8 cellular contexts compared by ENCODE assay signal in genomic region chr7:50450691-50451051, GRCh38. TPM values are rescaled to one million over a fixed set of nuclear protein-coding genes. Genes with fewer than 3 reads are reported as not detected.
DNase-seq lines count a peak whose midpoint lies in the region; ATAC-seq, FAIRE-seq and TF ChIP-seq lines count a peak whose summit lies in the region.

No MANE protein-coding gene starts in this region.

- POLR2A ChIA-PET in K562 (lab: Yijun Ruan, JAX), result interaction anchor here (1.2 to 1.4 kb wide), 2 partner anchors 13 to 84 kb away, joined by 5 read pairs; no protein-coding TSS in a partner anchor
- POLR2A ChIA-PET in HepG2 (lab: Yijun Ruan, JAX), result interaction anchor here (1.4 kb wide), 1 partner anchor 15 kb away, joined by 4 read pairs; no protein-coding TSS in a partner anchor

- H3K4me1 ChIP-seq in NT2/D1 (ENCODE audit: insufficient read depth, insufficient read length), result no peaks in the 10 kb centered on the region
- peaks cover 3 to 12% of the 10 kb centered on the region in 2 experiments; a peak in 4 of 5 replicates for H3K4me1 ChIP-seq in K562 (replicated peaks in 1 of 2; ENCODE audit: control insufficient read depth in 2 of 2, insufficient read depth in 2 of 2, low read length in 2 of 2)
- H3K4me1 ChIP-seq in HepG2 (ENCODE audit: insufficient read depth, low read length), result peaks cover 38% of the 10 kb centered on the region
- peaks cover 14% of the 10 kb centered on the region for H3K4me1 ChIP-seq in stomach smooth muscle (ENCODE audit: control insufficient read depth, insufficient read depth, low read length)

- H3K79me2 ChIP-seq in K562 (ENCODE audit: control insufficient read depth, insufficient read depth, low read length) (peaks cover 25% of the 10 kb centered on the region), HepG2 (ENCODE audit: insufficient read depth, low read length) (peaks cover 8% of the 10 kb centered on the region)

- TF ChIP-seq CTCF in AG10803 (conservative IDR thresholded peaks at IDR 0.05; ENCODE audit: low read length), result no peak
- no peak for TF ChIP-seq CTCF in K562 (IDR thresholded peaks at IDR 0.05 in 2 of 3, conservative IDR thresholded peaks at IDR 0.05 in 1 of 3; ENCODE audit: insufficient read depth in 2 of 3, low read depth in 1 of 3, low read length in 3 of 3)
- TF ChIP-seq CTCF in HepG2 (CRISPR knock-in tag; IDR thresholded peaks at IDR 0.05), result no peak

- TF ChIP-seq EP300 in K562 (IDR thresholded peaks at IDR 0.05; ENCODE audit: low read length), result no peak
- TF ChIP-seq EP300 in HepG2 (IDR thresholded peaks at IDR 0.05; ENCODE audit: low read depth in 2 of 2, low read length in 2 of 2), result no peak
- TF ChIP-seq EP300 in HepG2 (CRISPR knock-in tag; IDR thresholded peaks at IDR 0.05; ENCODE audit: borderline replicate concordance), result no peak

- intact Hi-C loops in K562 (cut with micrococcal nuclease), result no loop called here
- intact Hi-C loops in HepG2 (cut with micrococcal nuclease; ENCODE audit: unreplicated experiment), result no loop called here

- H4K20me1 ChIP-seq in K562 (replicated peaks; ENCODE audit: control insufficient read depth, insufficient read depth, low read length), result no peaks in the 10 kb centered on the region
- H4K20me1 ChIP-seq in HepG2 (ENCODE audit: insufficient read depth, low read length), result no peaks in the 10 kb centered on the region

- WGBS in K562 (ENCODE audit: insufficient coverage, low coverage, missing lambda C conversion rate), result 93% methylated on average over 22 of the region's 24 CpGs
- WGBS in HepG2 (ENCODE audit: low lambda C conversion rate), result 97% methylated on average over 24 of the region's 24 CpGs

- TF ChIP-seq POLR2A in K562 (conservative IDR thresholded peaks at IDR 0.05) (no peak), HepG2 (IDR thresholded peaks at IDR 0.05; ENCODE audit: insufficient read depth in 1 of 2, low read depth in 2 of 2, low read length in 2 of 2) (no peak)

- no peaks in the 10 kb centered on the region for H3K9me1 ChIP-seq in K562 (ENCODE audit: control insufficient read depth, insufficient read depth, low read length)

- TF ChIP-seq RAD21 in K562 (CRISPR knock-in tag; conservative IDR thresholded peaks at IDR 0.05 in 1 of 2, IDR thresholded peaks at IDR 0.05 in 1 of 2) (no peak), HepG2 (CRISPR knock-in tag; IDR thresholded peaks at IDR 0.05) (no peak)

- peaks cover 14% of the 10 kb centered on the region for H3K36me3 ChIP-seq in NT2/D1 (ENCODE audit: insufficient read depth, insufficient read length, low read length)
- H3K36me3 ChIP-seq in K562 (ENCODE audit: control insufficient read depth, insufficient read depth, low read length), result peaks cover 21% of the 10 kb centered on the region
- H3K36me3 ChIP-seq in HepG2 (replicated peaks in 1 of 2; ENCODE audit: control insufficient read depth in 1 of 2, insufficient read depth in 2 of 2, low read length in 2 of 2), result peaks cover 2 to 4% of the 10 kb centered on the region in 2 experiments; a peak in 2 of 5 replicates
- H3K36me3 ChIP-seq in stomach smooth muscle (ENCODE audit: control insufficient read depth in 2 of 2, insufficient read depth in 2 of 2, low read length in 2 of 2), result peaks cover 7 to 13% of the 10 kb centered on the region in 2 donors

- H3K27me3 ChIP-seq in NT2/D1 (ENCODE audit: insufficient read depth, insufficient read length), result no peaks in the 10 kb centered on the region
- H3K27me3 ChIP-seq in K562 (ENCODE audit: control insufficient read depth in 2 of 2, insufficient read depth in 2 of 2, low read length in 2 of 2), result peaks cover 6% of the 10 kb centered on the region in 2 experiments; a peak in 4 of 5 replicates
- no peaks in the 10 kb centered on the region for H3K27me3 ChIP-seq in HepG2 (ENCODE audit: control insufficient read depth in 1 of 2, insufficient read depth in 2 of 2, low read length in 2 of 2)
- H3K27me3 ChIP-seq in stomach smooth muscle (ENCODE audit: control insufficient read depth in 1 of 2, insufficient read depth in 2 of 2, low read length in 2 of 2), result no peaks in the 10 kb centered on the region

- H3K9ac ChIP-seq in NT2/D1 (ENCODE audit: insufficient read length, low read depth) (peak overlapping the region; percentile 81), K562 (ENCODE audit: insufficient read depth in 1 of 2, low read depth in 2 of 2, low read length in 2 of 2) (peak overlapping the region; percentile 76 to 96; a peak in 2 of 4 replicates), HepG2 (ENCODE audit: insufficient read depth, low read depth, low read length) (peak overlapping the region; percentile 70), stomach smooth muscle (ENCODE audit: low read length in 2 of 2) (peak overlapping the region; percentile 66 to 71)

- H3K4me2 ChIP-seq in K562 (ENCODE audit: insufficient read depth, low read length), result peak overlapping the region; percentile 87
- H3K4me2 ChIP-seq in HepG2 (ENCODE audit: low read depth, low read length), result peak overlapping the region; percentile 75

- in situ Hi-C loops in K562 (cut with MboI), result loop anchor here (10.0 kb wide), 1 partner anchor 694 kb away; no protein-coding TSS in a partner anchor
- in situ Hi-C loops in HepG2 (cut with HindIII; ENCODE audit: extremely low pct_ligation_motif_present, low pct_unique_long_range_greater_than_20kb), result loop anchor here (25.0 kb wide), 1 partner anchor 687 kb away; no protein-coding TSS in a partner anchor

- no peak for FAIRE-seq in K562 (lab: Jason Lieb, UNC)
- FAIRE-seq in HepG2 (lab: Jason Lieb, UNC), result no peak

- no TSS peak for BruUV-seq in K562 (replicated peaks; lab: Mats Ljungman, UMichigan)
- BruUV-seq in HepG2 (replicated peaks; lab: Mats Ljungman, UMichigan), result no TSS peak

- no peaks in the 10 kb centered on the region for H3K9me3 ChIP-seq in NT2/D1 (ENCODE audit: insufficient read depth, low read length)
- no peaks in the 10 kb centered on the region for H3K9me3 ChIP-seq in K562 (replicated peaks; ENCODE audit: control insufficient read depth, insufficient read depth, low read depth, low read length)
- H3K9me3 ChIP-seq in HepG2 (ENCODE audit: low read length), result no peaks in the 10 kb centered on the region
- H3K9me3 ChIP-seq in stomach smooth muscle (ENCODE audit: control insufficient read depth in 2 of 2, low read length in 2 of 2), result no peaks in the 10 kb centered on the region

- CTCF ChIA-PET in K562 (lab: Yijun Ruan, JAX; ENCODE audit: low intra/inter-chr PET ratio), result no interaction called here
- CTCF ChIA-PET in HepG2 (lab: Yijun Ruan, JAX; ENCODE audit: low intra/inter-chr PET ratio, low total read pairs), result no interaction called here

- 0 out of 3 replicates have a peak overlapping the region, but pooled peaks have one; percentile 75 for H3K27ac ChIP-seq in K562 (ENCODE audit: extremely low read depth, low read depth, low read length)
- no peak overlapping the region for H3K27ac ChIP-seq in HepG2 (ENCODE audit: extremely low read length, insufficient read depth, low read length)
- H3K27ac ChIP-seq in stomach smooth muscle (ENCODE audit: low read length), result peak overlapping the region; percentile 18

- peak overlapping the region; percentile 85 for H3K4me3 ChIP-seq in AG10803 (ENCODE audit: low read length)
- peak overlapping the region; percentile 64 for H3K4me3 ChIP-seq in NT2/D1 (ENCODE audit: insufficient read length, low read depth)
- H3K4me3 ChIP-seq in K562, result peak overlapping the region; percentile 73
- peak overlapping the region in 2 of 3 experiments; percentile 90 to 96; a peak in 3 of 6 replicates for H3K4me3 ChIP-seq in HepG2 (replicated peaks in 1 of 3; ENCODE audit: insufficient read depth in 1 of 3, low read depth in 2 of 3, low read length in 3 of 3)
- H3K4me3 ChIP-seq in stomach smooth muscle (ENCODE audit: low read length in 2 of 2), result peak overlapping the region; percentile 51 to 87

- H2AFZ ChIP-seq in K562 (ENCODE audit: low read depth, low read length) (peak overlapping the region; percentile 95), HepG2 (ENCODE audit: low read length) (no peak overlapping the region)

- ATAC-seq in GM21447 (IDR thresholded peaks at IDR 0.05; ENCODE audit: unreplicated experiment) (peak; percentile 1), K562 (no peak), HepG2 (no peak)

- DNase-seq in AG10803 (ENCODE audit: low read depth) (no peak), NT2/D1 (ENCODE audit: low read depth, low spot score) (no peak), K562 (ENCODE audit: extremely low read depth in 1 of 4, low spot score in 3 of 4) (no peak), HepG2 (ENCODE audit: low spot score) (no peak), midbrain (lab: John Stamatoyannopoulos, UW) (no peak), GM19238 (ENCODE audit: insufficient read length, low spot score) (no peak)

RNA-seq across cellular contexts. Expression of gene FIGNL1, which starts 0.5 kb away (rescaled TPM):
- 11.5 and 48.7 TPM in 2 replicates for total RNA-seq in K562 (2011; cell fraction: chromatin; rRNA removed; ENCODE audit: low replicate concordance)
- total RNA-seq in K562 (2011; cell fraction: nucleolus; rRNA removed), result 9.8 and 12.1 TPM in 2 replicates
- 19.5 TPM in 2 replicates for total RNA-seq in K562 (2011; cell fraction: nucleoplasm; rRNA removed)
- total RNA-seq in K562 (2014; rRNA removed) (21.6 and 24.1 TPM in 2 replicates), K562 (2014; rRNA removed; fragmentation: Illumina TruSeq; extraction: Trizol) (42.4 and 48.3 TPM in 2 replicates), K562 (2015; rRNA removed; fragmentation: Illumina TruSeq; extraction: Trizol) (42.4 and 46.7 TPM in 2 replicates), K562 (2021) (25.8 and 28.3 TPM in 2 replicates), HepG2 (2016; rRNA removed; fragmentation: Illumina TruSeq; extraction: Trizol) (20.9 and 28.0 TPM in 2 replicates)
- polyA plus RNA-seq in K562 (2011; rRNA removed) (37.6 and 48.3 TPM in 2 replicates), K562 (2014; fragmentation: Illumina TruSeq; extraction: Trizol) (28.5 and 30.7 TPM in 2 replicates), K562 (2014; fragmentation: Nextera tagmentation; extraction: Ambion mirVana) (10 to 100 TPM; 15.5 to 22.7 TPM), K562 (2014; rRNA removed) (27.6 and 29.4 TPM in 2 replicates), HepG2 (2011; rRNA removed) (4.0 and 6.3 TPM in 2 replicates)
- 16.0 and 25.1 TPM in 2 replicates for polyA plus RNA-seq in K562 (2011; cell fraction: cytosol; rRNA removed)
- 28.2 and 31.2 TPM in 2 replicates for polyA plus RNA-seq in K562 (2011; cell fraction: nucleus; rRNA removed)
- polyA plus RNA-seq in K562 (2012), result 21.0 and 22.9 TPM in 2 replicates
- 48.9 and 55.0 TPM in 2 replicates for polyA minus RNA-seq in K562 (2011; rRNA and poly(A)+ RNA removed)
- 14.7 and 21.5 TPM in 2 replicates for polyA minus RNA-seq in K562 (2011; cell fraction: cytosol; rRNA and poly(A)+ RNA removed)
- 18.3 and 29.4 TPM in 2 replicates for polyA minus RNA-seq in K562 (2011; cell fraction: nucleus; rRNA and poly(A)+ RNA removed)
- 2.0 and 2.4 TPM in 2 replicates for total RNA-seq in HepG2 (2016; cell fraction: cytosol; rRNA removed; fragmentation: Illumina TruSeq; extraction: Trizol; ENCODE audit: low read depth)
- 17.5 and 28.7 TPM in 2 replicates for total RNA-seq in HepG2 (2016; cell fraction: insoluble cytoplasmic fraction; rRNA removed; fragmentation: Illumina TruSeq; extraction: Trizol)
- 5.7 and 6.4 TPM in 2 replicates for total RNA-seq in HepG2 (2016; cell fraction: membrane; rRNA removed; fragmentation: Illumina TruSeq; extraction: Trizol)
- total RNA-seq in HepG2 (2016; cell fraction: nucleus; rRNA removed; fragmentation: Illumina TruSeq; extraction: Trizol), result 15.1 and 16.9 TPM in 2 replicates
- 1.3 and 1.5 TPM in 2 replicates for polyA plus RNA-seq in HepG2 (2011; cell fraction: cytosol; rRNA removed)
- 2.8 and 3.7 TPM in 2 replicates for polyA plus RNA-seq in HepG2 (2011; cell fraction: nucleus; rRNA removed)
- 3.2 and 5.2 TPM in 2 replicates for polyA plus RNA-seq in HepG2 (2012)
- 0.41 and 0.53 TPM in 2 replicates for polyA plus RNA-seq in HepG2 (2016; cell fraction: cytosol; fragmentation: Illumina TruSeq; extraction: Trizol; ENCODE audit: low read depth)
- polyA plus RNA-seq in HepG2 (2016; cell fraction: insoluble cytoplasmic fraction; fragmentation: Illumina TruSeq; extraction: Trizol; ENCODE audit: low read depth), result 17.2 and 19.0 TPM in 2 replicates
- 1.4 and 1.5 TPM in 2 replicates for polyA plus RNA-seq in HepG2 (2016; cell fraction: membrane; fragmentation: Illumina TruSeq; extraction: Trizol; ENCODE audit: low read depth)
- 15.8 and 16.9 TPM in 2 replicates for polyA plus RNA-seq in HepG2 (2016; cell fraction: nucleus; fragmentation: Illumina TruSeq; extraction: Trizol; ENCODE audit: insufficient read depth, low read depth)
- polyA minus RNA-seq in HepG2 (2011; rRNA and poly(A)+ RNA removed; ENCODE audit: low replicate concordance), result 8.0 and 34.7 TPM in 2 replicates
- 2.7 and 7.0 TPM in 2 replicates for polyA minus RNA-seq in HepG2 (2011; cell fraction: cytosol; rRNA and poly(A)+ RNA removed)
- 13.6 and 16.1 TPM in 2 replicates for polyA minus RNA-seq in HepG2 (2011; cell fraction: nucleus; rRNA and poly(A)+ RNA removed)
